ENCODE assay signal across 11 cellular contexts in genomic region chr2:31414601-31415241, GRCh38. TPM values are rescaled to one million over a fixed set of nuclear protein-coding genes. Genes with fewer than 3 reads are reported as not detected.
DNase-seq lines count a peak whose midpoint lies in the region; ATAC-seq, FAIRE-seq and TF ChIP-seq lines count a peak whose summit lies in the region.
"Had no signal": no experiment of that assay in that cellular context is flagged by ENCODE, and none has a peak within 500 bp of the region (broad histone marks: within the 10 kb centered on the region; RNA-seq: fewer than 3 reads in every experiment).

Gene XDH (minus strand): TSS chr2:31414742. CDS start chr2:31414666, 76 bp downstream.

- no peak within 1 kb of the TSS for H3K4me3 Mint-ChIP-seq in CD4-positive, alpha-beta T cell

- no peak within 1 kb of the TSS for H2BK120ac ChIP-seq in trophoblast cell (ENCODE audit: insufficient read depth, low read length, poor library complexity)

- H3K4ac ChIP-seq in trophoblast cell (ENCODE audit: low read depth, low read length): no peak within 1 kb of the TSS

- H4K20me1 ChIP-seq in osteoblast (ENCODE audit: insufficient read depth, low read length): no peaks in the 10 kb centered on the region

- H3K4me3 ChIP-seq in osteoblast (ENCODE audit: insufficient read depth, low read length): no peak within 1 kb of the TSS
- H3K4me3 ChIP-seq in trophoblast cell (ENCODE audit: low read depth, low read length): no peak within 1 kb of the TSS
- H3K4me3 ChIP-seq: smooth muscle cell had no signal

- H3K14ac ChIP-seq in trophoblast cell (ENCODE audit: low read length): no peak within 1 kb of the TSS

- H2AK5ac ChIP-seq in trophoblast cell (ENCODE audit: low read length): no peak within 1 kb of the TSS

- H3K36me3 Mint-ChIP-seq in CD4-positive, alpha-beta T cell (ENCODE audit: low read depth): no peaks in the 10 kb centered on the region

- no peaks in the 10 kb centered on the region for H3K36me3 ChIP-seq in osteoblast (ENCODE audit: insufficient read depth, low read length)
- no peaks in the 10 kb centered on the region for H3K36me3 ChIP-seq in trophoblast cell (ENCODE audit: control insufficient read depth in 1 of 2, insufficient read depth in 2 of 2, low read length in 2 of 2)

- H2BK5ac ChIP-seq in trophoblast cell (ENCODE audit: low read depth, low read length, poor library complexity): no peak within 1 kb of the TSS

- FAIRE-seq in colon (lab: Jason Lieb, UNC): peak; percentile 64
- FAIRE-seq: astrocyte had no signal

- H2AFZ ChIP-seq in osteoblast (ENCODE audit: low read length) (peak within 1 kb of the TSS; percentile 87), trophoblast cell (ENCODE audit: insufficient read depth, low read length, poor library complexity) (no peak within 1 kb of the TSS)

- peaks cover 6% of the 10 kb centered on the region for H3K9me3 Mint-ChIP-seq in CD4-positive, alpha-beta T cell

- DNase-seq in HT-29 (ENCODE audit: low spot score) (peak; percentile 58), NCI-H2196 treated with DMSO at 0.1 percent for 48 hours (lab: John Stamatoyannopoulos, UW; ENCODE audit: unreplicated experiment) (peak; percentile 71), osteoblast (ENCODE audit: insufficient read length, low spot score, missing footprints) (no peak), trophoblast cell (no peak), glomerular visceral epithelial cell (ENCODE audit: extremely low spot score) (no peak), AG20443 (ENCODE audit: low spot score) (no peak)
- DNase-seq in CD4-positive, alpha-beta T cell: no peak
- DNase-seq: naive B cell had no signal

- WGBS in trophoblast cell (ENCODE audit: extremely low coverage, insufficient coverage, insufficient read length): no CpG with 5 or more reads among the region's 5 CpGs

- H3K4me2 ChIP-seq in osteoblast (ENCODE audit: insufficient read depth, low read length): peak within 1 kb of the TSS; percentile 84
- no peak within 1 kb of the TSS for H3K4me2 ChIP-seq in trophoblast cell (ENCODE audit: low read length)
- H3K4me2 ChIP-seq: smooth muscle cell had no signal

- TF ChIP-seq CTCF in osteoblast (IDR thresholded peaks at IDR 0.05; ENCODE audit: extremely low read depth, low read depth, low read length): no peak
- no peak for TF ChIP-seq CTCF in CD4-positive, alpha-beta T cell (IDR thresholded peaks at IDR 0.05)

- H3K9me3 ChIP-seq in osteoblast (ENCODE audit: low read depth, low read length) (no peaks in the 10 kb centered on the region), trophoblast cell (ENCODE audit: insufficient read depth, low read depth, low read length) (no peaks in the 10 kb centered on the region)
- peaks cover 16% of the 10 kb centered on the region for H3K9me3 ChIP-seq in CD4-positive, alpha-beta T cell (ENCODE audit: control insufficient read depth, low read length)

- no peaks in the 10 kb centered on the region for H3K27me3 ChIP-seq in osteoblast (ENCODE audit: insufficient read depth, low read length)
- no peaks in the 10 kb centered on the region for H3K27me3 ChIP-seq in trophoblast cell (ENCODE audit: insufficient read depth, low read length)
- no peaks in the 10 kb centered on the region for H3K27me3 ChIP-seq in CD4-positive, alpha-beta T cell (ENCODE audit: control insufficient read depth, insufficient read depth, low read length)

- H4K91ac ChIP-seq in trophoblast cell (ENCODE audit: low read depth, low read length): no peak within 1 kb of the TSS

- intact Hi-C loops in CD4-positive, alpha-beta T cell (cut with DNase I, micrococcal nuclease): loop anchor here in 1 of 2 experiments (5.0 kb wide), 1 partner anchor 108 kb away; no protein-coding TSS in a partner anchor

- H4K8ac ChIP-seq in trophoblast cell (ENCODE audit: low read depth, low read length): no peak within 1 kb of the TSS

- H2BK12ac ChIP-seq in trophoblast cell (ENCODE audit: low read length): no peak within 1 kb of the TSS

- H3K4me1 ChIP-seq in osteoblast (ENCODE audit: insufficient read depth, low read length) (peaks cover 14% of the 10 kb centered on the region), trophoblast cell (ENCODE audit: control insufficient read depth in 1 of 2, insufficient read depth in 2 of 2, low read length in 2 of 2) (no peaks in the 10 kb centered on the region)

- H3K79me1 ChIP-seq in trophoblast cell (ENCODE audit: low read length): no peaks in the 10 kb centered on the region

- H3K23ac ChIP-seq in trophoblast cell (ENCODE audit: low read length): no peak within 1 kb of the TSS

- POLR2A ChIA-PET in CD4-positive, alpha-beta T cell (lab: Charles Lee): no interaction called here

- H3K27ac ChIP-seq in osteoblast (ENCODE audit: low read depth, low read length): no peak within 1 kb of the TSS
- H3K27ac ChIP-seq in trophoblast cell (ENCODE audit: low read depth, low read length): no peak within 1 kb of the TSS
- H3K27ac ChIP-seq in CD4-positive, alpha-beta T cell (ENCODE audit: low read depth, low read length): no peak within 1 kb of the TSS

- ATAC-seq in CD4-positive, alpha-beta T cell (ENCODE audit: poor library complexity): no peak

- CTCF ChIA-PET in CD4-positive, alpha-beta T cell (lab: Charles Lee): no interaction called here

- no peak within 1 kb of the TSS for H3K9ac ChIP-seq in trophoblast cell (ENCODE audit: low read length)

- H3K18ac ChIP-seq in trophoblast cell (ENCODE audit: low read length): no peak within 1 kb of the TSS

- peaks cover 6% of the 10 kb centered on the region for H3K27me3 Mint-ChIP-seq in CD4-positive, alpha-beta T cell

- H4K12ac ChIP-seq in trophoblast cell (ENCODE audit: low read depth, low read length): no peak within 1 kb of the TSS

- H3K27ac Mint-ChIP-seq in CD4-positive, alpha-beta T cell: no peak within 1 kb of the TSS
- H3K27ac Mint-ChIP-seq: naive B cell had no signal

- H3K79me2 ChIP-seq in osteoblast (ENCODE audit: insufficient read depth, low read length): no peaks in the 10 kb centered on the region
- no peaks in the 10 kb centered on the region for H3K79me2 ChIP-seq in trophoblast cell (ENCODE audit: control insufficient read depth, insufficient read depth, low read length, poor library complexity)

- peaks cover 23% of the 10 kb centered on the region for H3K4me1 Mint-ChIP-seq in CD4-positive, alpha-beta T cell (ENCODE audit: low read depth)
- H3K4me1 Mint-ChIP-seq: naive B cell had no signal

RNA-seq across cellular contexts. Expression of gene XDH, which starts in this region (rescaled TPM):
- total RNA-seq in HT-29 (2014; rRNA removed; shearing (Covaris generic)): 0.28 and 0.81 TPM in 2 replicates
- under 0.01 TPM in 2 replicates for total RNA-seq in osteoblast
- 0.21 and 0.22 TPM in 2 replicates for polyA plus RNA-seq in trophoblast cell (2013)
- total RNA-seq in CD4-positive, alpha-beta T cell: under 1 TPM in 1 of 2 experiments, not detected in 1; 0.05 TPM

Comparison
In these comparisons a context has a peak if more than half of its experiments do, and no peak if none do; other contexts are left out.
1. Peak in DNase-seq in HT-29; RNA of the gene not detected or under 1 TPM.